ENCODE assay signal across 32 cellular contexts in the genomic region with DNA sequence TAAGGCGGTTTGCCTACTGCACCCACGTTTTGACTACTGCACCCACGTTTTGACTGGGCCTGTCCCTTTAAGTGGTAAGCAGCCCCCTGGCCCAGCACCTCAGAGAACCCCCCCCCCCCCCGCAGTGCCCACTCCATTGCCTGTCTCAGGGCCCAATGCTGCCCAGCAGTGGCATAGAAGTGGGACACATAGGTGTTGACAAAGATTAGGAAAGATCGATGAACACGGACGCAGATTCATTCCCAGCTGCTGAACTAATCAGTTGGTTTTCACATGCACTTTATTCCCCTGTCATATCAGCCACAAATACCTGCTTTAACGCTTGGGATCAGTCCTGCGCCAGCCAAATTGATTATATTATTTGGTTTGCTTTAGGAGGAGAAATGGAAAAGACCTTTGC.
DNase-seq lines count a peak whose midpoint lies in the region; ATAC-seq, FAIRE-seq and TF ChIP-seq lines count a peak whose summit lies in the region.
"Had no signal": no experiment of that assay in that cellular context is flagged by ENCODE, and none has a peak within 500 bp of the region (broad histone marks: within the 10 kb centered on the region; RNA-seq: fewer than 3 reads in every experiment).

No MANE protein-coding gene starts in this region.

- no peak for FAIRE-seq in HepG2 (lab: Jason Lieb, UNC)
- FAIRE-seq: A204.1, A549, D721Med had no signal

- no peak overlapping the region for H3K4me2 ChIP-seq in HepG2 (ENCODE audit: low read depth, low read length)
- H3K4me2 ChIP-seq: A549; BLaER1; BLaER1 treated with 17β-estradiol and CSF1 and Interleukin-3, amounts not matched to agents 10 nM and 100 nM had no signal

- WGBS in right lobe of liver (ENCODE audit: insufficient coverage, low coverage, low lambda C conversion rate, missing lambda C conversion rate) = 57% methylated on average over 8 of the region's 9 CpGs
- 38% methylated on average over 9 of the region's 9 CpGs for WGBS in HepG2 (ENCODE audit: low lambda C conversion rate)

- no peak overlapping the region for H3K27ac Mint-ChIP-seq in Caco-2 (ENCODE audit: unreplicated experiment)
- H3K27ac Mint-ChIP-seq: B cell; CD4-positive, alpha-beta memory T cell; CD4-positive, alpha-beta T cell; CD4-positive, CD25-positive, alpha-beta regulatory T cell; CD8-positive, alpha-beta memory T cell; CD8-positive, alpha-beta T cell had no signal

- TF ChIP-seq POLR2A in right lobe of liver (IDR thresholded peaks at IDR 0.05) = no peak
- TF ChIP-seq POLR2A in HepG2 (IDR thresholded peaks at IDR 0.05; ENCODE audit: insufficient read depth in 1 of 2, low read depth in 2 of 2, low read length in 2 of 2) = no peak

- no peak overlapping the region for H3K4me3 Mint-ChIP-seq in Caco-2 (ENCODE audit: unreplicated experiment)
- H3K4me3 Mint-ChIP-seq: B cell; CD14-positive monocyte; CD4-positive, alpha-beta memory T cell; CD4-positive, alpha-beta T cell; CD4-positive, CD25-positive, alpha-beta regulatory T cell; CD8-positive, alpha-beta memory T cell; CD8-positive, alpha-beta T cell had no signal

- CTCF ChIA-PET in HepG2 (lab: Yijun Ruan, JAX; ENCODE audit: low intra/inter-chr PET ratio, low total read pairs) (no interaction called here), Caco-2 (lab: Charles Lee) (no interaction called here)

- in situ Hi-C loops in HepG2 (cut with HindIII; ENCODE audit: extremely low pct_ligation_motif_present, low pct_unique_long_range_greater_than_20kb) = no loop called here

- no peak for TF ChIP-seq RAD21 in HepG2 (CRISPR knock-in tag; IDR thresholded peaks at IDR 0.05)

- H3K27me3 Mint-ChIP-seq in Caco-2 (ENCODE audit: insufficient read depth, unreplicated experiment) = peaks cover 4% of the 10 kb centered on the region
- H3K27me3 Mint-ChIP-seq: CD4-positive, CD25-positive, alpha-beta regulatory T cell had no signal

- H3K27me3 ChIP-seq in right lobe of liver (no peaks in the 10 kb centered on the region), HepG2 (ENCODE audit: control insufficient read depth in 1 of 2, insufficient read depth in 2 of 2, low read length in 2 of 2) (peaks cover 2 to 5% of the 10 kb centered on the region in 2 experiments; a peak in 3 of 5 replicates), Caco-2 (replicated peaks; ENCODE audit: control insufficient read depth, insufficient read depth, low read length) (no peaks in the 10 kb centered on the region)
- H3K27me3 ChIP-seq: BE2C; BLaER1; BLaER1 treated with 17β-estradiol and CSF1 and Interleukin-3, amounts not matched to agents 10 nM and 100 nM had no signal

- TF ChIP-seq EP300 in HepG2 (IDR thresholded peaks at IDR 0.05; ENCODE audit: low read depth in 2 of 2, low read length in 2 of 2) = no peak
- TF ChIP-seq EP300 in HepG2 (CRISPR knock-in tag; IDR thresholded peaks at IDR 0.05; ENCODE audit: borderline replicate concordance) = no peak

- H3K4me3 ChIP-seq in right lobe of liver (no peak overlapping the region), HepG2 (replicated peaks in 1 of 3; ENCODE audit: insufficient read depth in 1 of 3, low read depth in 2 of 3, low read length in 3 of 3) (no peak overlapping the region), Caco-2 (ENCODE audit: low read depth, low read length) (no peak overlapping the region)
- H3K4me3 ChIP-seq: A549; BLaER1; BLaER1 treated with 17β-estradiol and CSF1 and Interleukin-3, amounts not matched to agents 10 nM and 100 nM had no signal

- no peaks in the 10 kb centered on the region for H3K9me3 Mint-ChIP-seq in Caco-2 (ENCODE audit: unreplicated experiment)
- H3K9me3 Mint-ChIP-seq: CD4-positive, alpha-beta T cell; CD8-positive, alpha-beta T cell had no signal

- no peak overlapping the region for H3K9ac ChIP-seq in HepG2 (ENCODE audit: insufficient read depth, low read depth, low read length)
- H3K9ac ChIP-seq: BLaER1; BLaER1 treated with 17β-estradiol and CSF1 and Interleukin-3, amounts not matched to agents 10 nM and 100 nM had no signal

- ATAC-seq in right lobe of liver (peak; percentile 12 to 71 (median 61)), HepG2 (no peak), left lobe of liver (peak; percentile 45)
- ATAC-seq: A549; CD8-positive, alpha-beta T cell had no signal

- POLR2A ChIA-PET in HepG2 (lab: Yijun Ruan, JAX) (no interaction called here), Caco-2 (lab: Charles Lee) (no interaction called here)

- intact Hi-C loops in right lobe of liver (cut with DNase I) = no loop called here
- intact Hi-C loops in HepG2 (cut with micrococcal nuclease; ENCODE audit: unreplicated experiment) = no loop called here
- intact Hi-C loops in Caco-2 (cut with micrococcal nuclease; ENCODE audit: unreplicated experiment) = no loop called here

- peak in 1 of 3 donors; percentile 30 for DNase-seq in right lobe of liver
- DNase-seq in HepG2 (ENCODE audit: low spot score) = no peak
- DNase-seq in left lobe of liver (ENCODE audit: low spot score) = no peak
- no peak for DNase-seq in Caco-2
- DNase-seq: 8988T; ACHN; AML-193; BE2C; C1 segment of cervical spinal cord; Calu3; CD4-positive, alpha-beta memory T cell; CD4-positive, alpha-beta T cell; CD4-positive, CD25-positive, alpha-beta regulatory T cell; CD8-positive, alpha-beta memory T cell; CD8-positive, alpha-beta T cell; COR-L47; DMS 273 treated with DMSO at 0.1 percent for 48 hours; DMS153; DMS53; DMS79; DMS79 treated with DMSO at 0.1 percent for 48 hours; DND-41; EL had no signal

- H3K36me3 Mint-ChIP-seq in Caco-2 (ENCODE audit: insufficient read depth, unreplicated experiment) = no peaks in the 10 kb centered on the region
- H3K36me3 Mint-ChIP-seq: CD14-positive monocyte; CD4-positive, alpha-beta memory T cell; CD4-positive, CD25-positive, alpha-beta regulatory T cell; CD8-positive, alpha-beta T cell had no signal

- no peaks in the 10 kb centered on the region for H4K20me1 ChIP-seq in HepG2 (ENCODE audit: insufficient read depth, low read length)
- H4K20me1 ChIP-seq: BLaER1; BLaER1 treated with 17β-estradiol and CSF1 and Interleukin-3, amounts not matched to agents 10 nM and 100 nM had no signal

- H3K4me1 ChIP-seq in right lobe of liver = no peaks in the 10 kb centered on the region
- H3K4me1 ChIP-seq in HepG2 (ENCODE audit: insufficient read depth, low read length) = no peaks in the 10 kb centered on the region
- no peaks in the 10 kb centered on the region for H3K4me1 ChIP-seq in Caco-2
- H3K4me1 ChIP-seq: A549; BE2C; BLaER1; BLaER1 treated with 17β-estradiol and CSF1 and Interleukin-3, amounts not matched to agents 10 nM and 100 nM had no signal

- H3K9me3 ChIP-seq in right lobe of liver (no peaks in the 10 kb centered on the region), HepG2 (ENCODE audit: low read length) (no peaks in the 10 kb centered on the region), Caco-2 (no peaks in the 10 kb centered on the region)
- H3K9me3 ChIP-seq: A549, BE2C had no signal

- no peak overlapping the region for H2AFZ ChIP-seq in HepG2 (ENCODE audit: low read length)

- BruUV-seq in HepG2 (replicated peaks; lab: Mats Ljungman, UMichigan) = no TSS peak
- BruUV-seq in Caco-2 (replicated peaks; lab: Mats Ljungman, UMichigan) = no TSS peak

- H3K4me1 Mint-ChIP-seq in Caco-2 (ENCODE audit: low read depth, unreplicated experiment) = no peaks in the 10 kb centered on the region
- H3K4me1 Mint-ChIP-seq: B cell; CD14-positive monocyte; CD4-positive, alpha-beta memory T cell; CD4-positive, CD25-positive, alpha-beta regulatory T cell; CD8-positive, alpha-beta memory T cell had no signal

- TF ChIP-seq CTCF in right lobe of liver (IDR thresholded peaks at IDR 0.05) = no peak
- TF ChIP-seq CTCF in HepG2 (CRISPR knock-in tag; IDR thresholded peaks at IDR 0.05) = no peak
- TF ChIP-seq CTCF in Caco-2 (IDR thresholded peaks at IDR 0.05; ENCODE audit: insufficient read depth in 1 of 2, low read depth in 1 of 2, low read length in 1 of 2, severe bottlenecking in 1 of 2, unreplicated experiment in 1 of 2) = no peak

- H3K27ac ChIP-seq in right lobe of liver (no peak overlapping the region), HepG2 (ENCODE audit: extremely low read length, insufficient read depth, low read length) (no peak overlapping the region)
- H3K27ac ChIP-seq: 22Rv1; A549; BLaER1; BLaER1 treated with 17β-estradiol and CSF1 and Interleukin-3, amounts not matched to agents 10 nM and 100 nM; C4-2B had no signal

- H3K36me3 ChIP-seq in right lobe of liver (no peaks in the 10 kb centered on the region), HepG2 (replicated peaks in 1 of 2; ENCODE audit: control insufficient read depth in 1 of 2, insufficient read depth in 2 of 2, low read length in 2 of 2) (no peaks in the 10 kb centered on the region), Caco-2 (ENCODE audit: control insufficient read depth, insufficient read depth, low read length) (no peaks in the 10 kb centered on the region)
- H3K36me3 ChIP-seq: BE2C; BLaER1; BLaER1 treated with 17β-estradiol and CSF1 and Interleukin-3, amounts not matched to agents 10 nM and 100 nM had no signal

- no peaks in the 10 kb centered on the region for H3K79me2 ChIP-seq in HepG2 (ENCODE audit: insufficient read depth, low read length)
